In the genomic region with DNA sequence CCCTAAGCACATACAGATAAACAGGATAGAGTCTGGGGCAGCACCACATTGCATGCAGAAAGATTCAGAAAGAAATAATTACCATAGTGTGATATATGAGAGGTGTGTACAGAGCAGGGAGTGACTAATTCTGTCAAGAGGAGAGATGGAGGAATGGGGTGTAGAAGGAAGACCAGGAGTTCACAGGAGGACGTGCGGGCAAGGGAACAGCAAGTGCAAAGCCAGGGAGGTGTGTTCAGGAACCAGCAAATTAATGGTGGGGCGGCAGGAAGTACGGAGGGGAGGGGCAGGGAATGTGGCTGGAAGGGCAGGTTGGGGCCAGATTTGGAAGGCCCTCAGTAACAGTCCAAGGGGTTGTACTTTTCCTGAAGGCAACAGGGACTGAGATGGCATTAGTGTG, we compare ENCODE assay signal across 20 cellular contexts. TPM values are rescaled to one million over a fixed set of nuclear protein-coding genes. Genes with fewer than 3 reads are reported as not detected.
"Had no signal": no experiment of that assay in that cellular context is flagged by ENCODE, and none has a peak within 500 bp of the region (broad histone marks: within the 10 kb centered on the region; RNA-seq: fewer than 3 reads in every experiment).

No MANE protein-coding gene starts in this region.

- H3K4me3 Mint-ChIP-seq: activated B cell treated with CpG ODN at 0.5 μM for 24 hours; activated CD4-positive, alpha-beta memory T cell treated with anti-CD3 and anti-CD28 coated beads for 36 hours; activated naive CD4-positive, alpha-beta T cell treated with anti-CD3 and anti-CD28 coated beads, Interleukin-2, amount 10 ng/mL, durations not matched to agents 7 days and 5 days; immature natural killer cell; natural killer cell treated with Interleukin-12 subunit alpha and Interleukin-12 subunit beta and Interleukin-15 and Interleukin-18, amount 100 ng/mL, for 72 hours; stimulated activated naive B cell treated with anti-CD40 and anti-IgM and Interleukin-4, amounts not matched to agents 10 μg/mL and 1 μg/mL and 100 μg/mL, for 72 hours; T-helper 2 cell treated with Interferon-gamma antibody and Interleukin-4, amounts not matched to agents 5 μg/mL and 100 μg/mL, for 36 hours had no signal

- H3K27me3 Mint-ChIP-seq: activated CD4-positive, alpha-beta memory T cell treated with anti-CD3 and anti-CD28 coated beads for 36 hours had no signal

- H3K36me3 ChIP-seq: brain microvascular endothelial cell, gastroesophageal sphincter, heart right ventricle, sigmoid colon, thoracic aorta had no signal

- H3K27ac Mint-ChIP-seq: activated B cell treated with CpG ODN at 0.5 μM for 24 hours; activated CD4-positive, alpha-beta memory T cell treated with anti-CD3 and anti-CD28 coated beads for 36 hours; activated naive CD4-positive, alpha-beta T cell treated with anti-CD3 and anti-CD28 coated beads, Interleukin-2, amount 10 ng/mL, durations not matched to agents 7 days and 5 days; activated T-helper 2 cell treated with anti-CD3 and anti-CD28 coated beads, Interferon-gamma antibody, Interleukin-2, Interleukin-4, amounts not matched to agents 10 μg/mL and 5 μg/mL and 100 μg/mL, durations not matched to agents 14 hours and 24 hours and 36 hours; immature natural killer cell; natural killer cell treated with Interleukin-12 subunit alpha and Interleukin-12 subunit beta and Interleukin-15 and Interleukin-18, amount 100 ng/mL, for 72 hours; stimulated activated naive B cell treated with anti-CD40 and anti-IgM and Interleukin-4, amounts not matched to agents 10 μg/mL and 1 μg/mL and 100 μg/mL, for 72 hours; T-helper 2 cell treated with Interferon-gamma antibody and Interleukin-4, amounts not matched to agents 5 μg/mL and 100 μg/mL, for 36 hours had no signal

- H3K36me3 Mint-ChIP-seq: activated CD4-positive, alpha-beta memory T cell treated with anti-CD3 and anti-CD28 coated beads for 36 hours; activated naive CD4-positive, alpha-beta T cell treated with anti-CD3 and anti-CD28 coated beads, Interleukin-2, amount 10 ng/mL, durations not matched to agents 7 days and 5 days; natural killer cell treated with Interleukin-12 subunit alpha and Interleukin-12 subunit beta and Interleukin-15 and Interleukin-18, amount 100 ng/mL, for 72 hours; stimulated activated naive B cell treated with anti-CD40 and anti-IgM and Interleukin-4, amounts not matched to agents 10 μg/mL and 1 μg/mL and 100 μg/mL, for 72 hours had no signal

- DNase-seq: activated B cell treated with CpG ODN at 0.5 μM for 24 hours; activated CD4-positive, alpha-beta memory T cell treated with anti-CD3 and anti-CD28 coated beads for 36 hours; activated CD4-positive, alpha-beta T cell treated with anti-CD3 and anti-CD28 coated beads for 4 hours; activated naive CD4-positive, alpha-beta T cell treated with anti-CD3 and anti-CD28 coated beads, Interleukin-2, amount 10 ng/mL, durations not matched to agents 7 days and 5 days; activated T-cell treated with anti-CD3 and anti-CD28 coated beads, Interleukin-2, amount 50 U/mL, for 1 hour; aorta; brain microvascular endothelial cell; cortex of kidney; effector CD4-positive, alpha-beta T cell; heart right ventricle; immature natural killer cell; sigmoid colon; stimulated activated CD4-positive, alpha-beta T cell treated with anti-CD3 and anti-CD28 coated beads, Interleukin-4, amount 100 ng/mL, for 24 hours; stimulated activated naive B cell treated with anti-CD40 and anti-IgM and Interleukin-4, amounts not matched to agents 10 μg/mL and 1 μg/mL and 100 μg/mL, for 72 hours had no signal

- H2AFZ ChIP-seq: parathyroid adenoma had no signal

- H3K9me3 ChIP-seq: gastroesophageal sphincter, heart right ventricle, sigmoid colon, thoracic aorta had no signal

- H3K9ac ChIP-seq: parathyroid adenoma had no signal

- ATAC-seq: gastroesophageal sphincter; heart right ventricle; natural killer cell treated with Interleukin-12 subunit alpha and Interleukin-12 subunit beta and Interleukin-15 and Interleukin-18, amount 100 ng/mL, for 72 hours; stimulated activated naive B cell treated with anti-CD40 and anti-IgM and Interleukin-4, amounts not matched to agents 10 μg/mL and 1 μg/mL and 100 μg/mL, for 72 hours had no signal

- H3K4me1 Mint-ChIP-seq: activated B cell treated with CpG ODN at 0.5 μM for 24 hours; activated naive CD4-positive, alpha-beta T cell treated with anti-CD3 and anti-CD28 coated beads, Interleukin-2, amount 10 ng/mL, durations not matched to agents 7 days and 5 days; immature natural killer cell; stimulated activated naive B cell treated with anti-CD40 and anti-IgM and Interleukin-4, amounts not matched to agents 10 μg/mL and 1 μg/mL and 100 μg/mL, for 72 hours had no signal

- H3K9me3 Mint-ChIP-seq: activated B cell treated with CpG ODN at 0.5 μM for 24 hours; activated CD4-positive, alpha-beta memory T cell treated with anti-CD3 and anti-CD28 coated beads for 36 hours; activated naive CD4-positive, alpha-beta T cell treated with anti-CD3 and anti-CD28 coated beads, Interleukin-2, amount 10 ng/mL, durations not matched to agents 7 days and 5 days; activated T-helper 2 cell treated with anti-CD3 and anti-CD28 coated beads, Interferon-gamma antibody, Interleukin-2, Interleukin-4, amounts not matched to agents 10 μg/mL and 5 μg/mL and 100 μg/mL, durations not matched to agents 14 hours and 24 hours and 36 hours; immature natural killer cell; natural killer cell treated with Interleukin-12 subunit alpha and Interleukin-12 subunit beta and Interleukin-15 and Interleukin-18, amount 100 ng/mL, for 72 hours; stimulated activated naive B cell treated with anti-CD40 and anti-IgM and Interleukin-4, amounts not matched to agents 10 μg/mL and 1 μg/mL and 100 μg/mL, for 72 hours; T-helper 2 cell treated with Interferon-gamma antibody and Interleukin-4, amounts not matched to agents 5 μg/mL and 100 μg/mL, for 36 hours had no signal

- H3K27me3 ChIP-seq: brain microvascular endothelial cell, gastroesophageal sphincter, heart right ventricle, sigmoid colon had no signal

- H3K27ac ChIP-seq: brain microvascular endothelial cell, gastroesophageal sphincter, heart right ventricle, parathyroid adenoma, sigmoid colon, thoracic aorta had no signal

- H3K4me1 ChIP-seq: gastroesophageal sphincter, parathyroid adenoma, sigmoid colon had no signal

- H3K4me3 ChIP-seq: gastroesophageal sphincter, heart right ventricle, sigmoid colon, thoracic aorta had no signal

RNA-seq across cellular contexts. Expression of a gene that starts 43.8 kb away (rescaled TPM):
- total RNA-seq: activated B cell treated with CpG ODN at 0.5 μM for 24 hours had no signal
